26 cellular contexts compared by ENCODE assay signal in the genomic region with DNA sequence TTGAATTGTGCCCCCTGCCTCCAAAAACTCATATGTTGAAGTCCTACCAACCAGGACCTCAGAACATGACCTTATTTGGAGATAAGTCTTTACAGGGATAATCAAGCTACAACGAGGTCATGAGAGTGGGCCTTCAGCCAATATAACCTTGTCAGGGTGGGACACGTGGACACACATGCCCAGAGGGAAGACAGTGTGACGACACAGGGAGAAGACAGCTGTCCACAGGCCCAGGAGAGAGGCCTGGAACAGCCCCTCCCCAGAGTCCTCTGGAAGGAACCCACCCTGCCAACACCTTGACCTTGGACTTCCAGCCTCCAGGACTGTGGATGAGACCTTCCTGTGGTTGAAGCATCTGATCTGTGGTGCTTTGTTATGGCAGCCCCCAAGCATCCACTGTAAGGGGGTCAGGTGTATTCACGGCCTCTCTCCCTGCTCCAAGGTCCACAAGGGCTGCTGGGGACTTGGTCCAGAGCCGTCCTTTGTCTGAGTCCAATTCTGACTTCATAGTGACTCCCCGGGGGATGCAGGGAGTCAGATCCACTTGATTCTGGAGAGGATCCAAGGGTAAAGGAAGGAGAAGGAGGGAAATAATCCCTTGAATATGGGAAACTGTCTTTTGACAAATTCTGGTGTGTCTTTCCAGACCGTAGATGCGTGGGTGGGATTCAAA. TPM values are rescaled to one million over a fixed set of nuclear protein-coding genes. Genes with fewer than 3 reads are reported as not detected.
DNase-seq lines count a peak whose midpoint lies in the region; ATAC-seq and TF ChIP-seq lines count a peak whose summit lies in the region.
"Had no signal": no experiment of that assay in that cellular context is flagged by ENCODE, and none has a peak within 500 bp of the region (broad histone marks: within the 10 kb centered on the region; RNA-seq: fewer than 3 reads in every experiment).

No MANE protein-coding gene starts in this region.

- CTCF ChIA-PET in WTC11 (lab: Charles Lee) = interaction anchor here (0.5 to 0.6 kb wide), 2 partner anchors 18 to 285 kb away, joined by 3 read pairs; no protein-coding TSS in a partner anchor

- no peak overlapping the region for H3K27ac Mint-ChIP-seq in WTC11
- H3K27ac Mint-ChIP-seq: activated CD4-positive, alpha-beta memory T cell treated with anti-CD3 and anti-CD28 coated beads for 36 hours; B cell; stimulated activated naive CD8-positive, alpha-beta T cell treated with anti-CD3 and anti-CD28 coated beads, Interleukin-15, amount 100 ng/mL, for 72 hours had no signal

- peak overlapping the region; percentile 11 to 79 for H3K27ac ChIP-seq in thoracic aorta
- H3K27ac ChIP-seq: upper lobe of left lung had no signal

- H3K4me3 ChIP-seq in thoracic aorta = no peak overlapping the region
- H3K4me3 ChIP-seq: upper lobe of left lung had no signal

- peaks cover 33 to 77% of the 10 kb centered on the region in 2 donors for H3K4me1 ChIP-seq in thoracic aorta (ENCODE audit: control insufficient read depth in 1 of 2, low read depth in 2 of 2)

- TF ChIP-seq CTCF in WTC11 (IDR thresholded peaks at IDR 0.05) = no peak
- no peak for TF ChIP-seq CTCF in thoracic aorta (IDR thresholded peaks at IDR 0.05)

- ATAC-seq in WTC11 (no peak), thoracic aorta (ENCODE audit: insufficient number of reproducible peaks, low FRiP score, low read depth) (no peak)
- ATAC-seq: stimulated activated naive CD8-positive, alpha-beta T cell treated with anti-CD3 and anti-CD28 coated beads, Interleukin-15, amount 100 ng/mL, for 72 hours had no signal

- no peaks in the 10 kb centered on the region for H3K36me3 ChIP-seq in thoracic aorta
- H3K36me3 ChIP-seq: upper lobe of left lung had no signal

- H3K9me3 ChIP-seq in thoracic aorta = no peaks in the 10 kb centered on the region
- H3K9me3 ChIP-seq: upper lobe of left lung had no signal

- peaks cover 9% of the 10 kb centered on the region for H3K9me3 Mint-ChIP-seq in WTC11
- H3K9me3 Mint-ChIP-seq: activated CD4-positive, alpha-beta memory T cell treated with anti-CD3 and anti-CD28 coated beads for 36 hours; stimulated activated naive CD8-positive, alpha-beta T cell treated with anti-CD3 and anti-CD28 coated beads, Interleukin-15, amount 100 ng/mL, for 72 hours had no signal

- POLR2A ChIA-PET in WTC11 (lab: Charles Lee) = no interaction called here

- H3K4me3 Mint-ChIP-seq in WTC11 = no peak overlapping the region
- H3K4me3 Mint-ChIP-seq: activated CD4-positive, alpha-beta memory T cell treated with anti-CD3 and anti-CD28 coated beads for 36 hours; B cell; stimulated activated naive CD8-positive, alpha-beta T cell treated with anti-CD3 and anti-CD28 coated beads, Interleukin-15, amount 100 ng/mL, for 72 hours had no signal

- H3K27me3 Mint-ChIP-seq in WTC11 (ENCODE audit: low read depth) = no peaks in the 10 kb centered on the region; the same call in 1 of the 2 replicates
- H3K27me3 Mint-ChIP-seq: activated CD4-positive, alpha-beta memory T cell treated with anti-CD3 and anti-CD28 coated beads for 36 hours; B cell; stimulated activated naive CD8-positive, alpha-beta T cell treated with anti-CD3 and anti-CD28 coated beads, Interleukin-15, amount 100 ng/mL, for 72 hours had no signal

- H3K4me1 Mint-ChIP-seq in WTC11 = 0 out of 2 replicates have a peak, but pooled peaks cover 2% of the 10 kb centered on the region
- H3K4me1 Mint-ChIP-seq: B cell; stimulated activated naive CD8-positive, alpha-beta T cell treated with anti-CD3 and anti-CD28 coated beads, Interleukin-15, amount 100 ng/mL, for 72 hours had no signal

- H3K27me3 ChIP-seq in thoracic aorta (replicated peaks; ENCODE audit: insufficient read depth) = no peaks in the 10 kb centered on the region
- H3K27me3 ChIP-seq: upper lobe of left lung had no signal

- H3K36me3 Mint-ChIP-seq in WTC11 = no peaks in the 10 kb centered on the region
- H3K36me3 Mint-ChIP-seq: activated CD4-positive, alpha-beta memory T cell treated with anti-CD3 and anti-CD28 coated beads for 36 hours had no signal

- peak; percentile 47 for DNase-seq in activated effector memory CD4-positive, alpha-beta T cell treated with anti-CD3 and anti-CD28 coated beads, Interleukin-2, amount 50 U/mL, for 16 hours
- no peak for DNase-seq in activated effector memory CD4-positive, alpha-beta T cell treated with Interleukin-2 at 50 U/mL for 16 hours
- DNase-seq in WTC11 (ENCODE audit: low spot score) = peak; percentile 1
- DNase-seq in mesenteric fat pad (ENCODE audit: low spot score) = peak; percentile 51
- no peak for DNase-seq in thoracic aorta (ENCODE audit: low spot score)
- no peak for DNase-seq in HCEC 1CT
- DNase-seq in epidermal melanocyte (ENCODE audit: insufficient read length, low spot score) = no peak
- no peak for DNase-seq in GOT3 (lab: John Stamatoyannopoulos, UW)
- DNase-seq: activated CD4-positive, alpha-beta memory T cell treated with anti-CD3 and anti-CD28 coated beads for 36 hours; activated CD4-positive, CD25-positive, alpha-beta regulatory T cell; activated naive CD4-positive, alpha-beta T cell; amygdala; DMS79 treated with DMSO at 0.1 percent for 48 hours; NCI-H2171; NCI-H510A treated with DMSO at 0.1 percent for 48 hours; NK-92 treated with Interleukin-12 subunit alpha and Interleukin-12 subunit beta, amount 100 ng/mL, for 24 hours; occipital lobe; SIG-M5; stimulated activated CD4-positive, alpha-beta T cell treated with anti-CD3 and anti-CD28 coated beads, Interleukin-12 subunit alpha, Interleukin-12 subunit beta, amount 100 ng/mL, for 4 hours; stimulated activated naive CD8-positive, alpha-beta T cell treated with anti-CD3 and anti-CD28 coated beads, Interleukin-15, amount 100 ng/mL, for 72 hours; SW 1271; upper lobe of left lung had no signal

TF ChIP-seq in WTC11, 78 proteins besides CTCF, POLR2A, EP300 and RAD21 (continues in another document):
- TF ChIP-seq, protein P1, sequence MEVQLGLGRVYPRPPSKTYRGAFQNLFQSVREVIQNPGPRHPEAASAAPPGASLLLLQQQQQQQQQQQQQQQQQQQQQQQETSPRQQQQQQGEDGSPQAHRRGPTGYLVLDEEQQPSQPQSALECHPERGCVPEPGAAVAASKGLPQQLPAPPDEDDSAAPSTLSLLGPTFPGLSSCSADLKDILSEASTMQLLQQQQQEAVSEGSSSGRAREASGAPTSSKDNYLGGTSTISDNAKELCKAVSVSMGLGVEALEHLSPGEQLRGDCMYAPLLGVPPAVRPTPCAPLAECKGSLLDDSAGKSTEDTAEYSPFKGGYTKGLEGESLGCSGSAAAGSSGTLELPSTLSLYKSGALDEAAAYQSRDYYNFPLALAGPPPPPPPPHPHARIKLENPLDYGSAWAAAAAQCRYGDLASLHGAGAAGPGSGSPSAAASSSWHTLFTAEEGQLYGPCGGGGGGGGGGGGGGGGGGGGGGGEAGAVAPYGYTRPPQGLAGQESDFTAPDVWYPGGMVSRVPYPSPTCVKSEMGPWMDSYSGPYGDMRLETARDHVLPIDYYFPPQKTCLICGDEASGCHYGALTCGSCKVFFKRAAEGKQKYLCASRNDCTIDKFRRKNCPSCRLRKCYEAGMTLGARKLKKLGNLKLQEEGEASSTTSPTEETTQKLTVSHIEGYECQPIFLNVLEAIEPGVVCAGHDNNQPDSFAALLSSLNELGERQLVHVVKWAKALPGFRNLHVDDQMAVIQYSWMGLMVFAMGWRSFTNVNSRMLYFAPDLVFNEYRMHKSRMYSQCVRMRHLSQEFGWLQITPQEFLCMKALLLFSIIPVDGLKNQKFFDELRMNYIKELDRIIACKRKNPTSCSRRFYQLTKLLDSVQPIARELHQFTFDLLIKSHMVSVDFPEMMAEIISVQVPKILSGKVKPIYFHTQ (CRISPR knock-in tag; IDR thresholded peaks at IDR 0.05) = no peak
- TF ChIP-seq JUN (CRISPR knock-in tag; IDR thresholded peaks at IDR 0.05) = no peak
- TF ChIP-seq ZBTB21 (CRISPR knock-in tag; IDR thresholded peaks at IDR 0.05; ENCODE audit: borderline replicate concordance) = no peak
- no peak for TF ChIP-seq FOXP1 (CRISPR knock-in tag; IDR thresholded peaks at IDR 0.05; ENCODE audit: borderline replicate concordance)
- no peak for TF ChIP-seq SOX15 (CRISPR knock-in tag; IDR thresholded peaks at IDR 0.05)
- TF ChIP-seq STAT6 (CRISPR knock-in tag; conservative IDR thresholded peaks at IDR 0.05; ENCODE audit: low read depth) = no peak

RNA-seq across cellular contexts. Expression of gene CALML3, which starts 6.9 kb away (rescaled TPM):
- not detected in 3 replicates for total RNA-seq in WTC11 (2021)
- total RNA-seq in mesenteric fat pad = not detected
- not detected for total RNA-seq in thoracic aorta
- total RNA-seq: A673; activated CD4-positive, alpha-beta memory T cell treated with anti-CD3 and anti-CD28 coated beads for 36 hours; B cell; glomerular endothelial cell; H1; occipital lobe; upper lobe of left lung had no signal

RNA-seq across cellular contexts. Expression of gene CALML5, which starts 32.3 kb away (rescaled TPM):
- total RNA-seq in WTC11 (2021) (0.23 TPM in 1 of 3 replicates, not detected in the others), mesenteric fat pad (not detected), thoracic aorta (1 to 10 TPM in 1 of 2 donors, not detected in 1; 3.7 TPM)
- total RNA-seq: A673; activated CD4-positive, alpha-beta memory T cell treated with anti-CD3 and anti-CD28 coated beads for 36 hours; B cell; glomerular endothelial cell; H1; occipital lobe; upper lobe of left lung had no signal

Comparison
In these comparisons a context has a peak if more than half of its experiments do, and no peak if none do; other contexts are left out.
1. DNase-seq: peak in activated effector memory CD4-positive, alpha-beta T cell treated with anti-CD3 and anti-CD28 coated beads, Interleukin-2, amount 50 U/mL, for 16 hours (single experiment), WTC11 (single experiment) and mesenteric fat pad (single experiment); none in activated effector memory CD4-positive, alpha-beta T cell treated with Interleukin-2 at 50 U/mL for 16 hours (single experiment), thoracic aorta (single experiment), HCEC 1CT (single experiment), epidermal melanocyte (single experiment) and GOT3 (single experiment).